Comparison of ENCODE assay signal across 1 cellular context in genomic region chr1:219273088-219273686, GRCh38.
A peak's percentile ranks its signal among the peaks of the same experiment; 100 is the strongest.
TF ChIP-seq lines count a peak whose summit lies in the region.

No MANE protein-coding gene starts in this region.

TF ChIP-seq in HEK293, 187 proteins besides CTCF, POLR2A, EP300 and RAD21 (continued from another document and continues in another):
- TF ChIP-seq BCL6B (tag by site-specific recombination; IDR thresholded peaks at IDR 0.05): peak; percentile 74
- TF ChIP-seq BCL11A (tag by site-specific recombination; IDR thresholded peaks at IDR 0.05; ENCODE audit: low read depth): peak; percentile 66
- peak; percentile 41; the same call in 1 of the 2 replicates for TF ChIP-seq ZNF76 (tag by site-specific recombination; IDR thresholded peaks at IDR 0.05; ENCODE audit: borderline replicate concordance, low read depth)
- TF ChIP-seq ZNF600 (tag by site-specific recombination; IDR thresholded peaks at IDR 0.05): peak; percentile 39; the same call in 1 of the 2 replicates
- TF ChIP-seq ZNF26 (tag by site-specific recombination; IDR thresholded peaks at IDR 0.05): no peak
- TF ChIP-seq ZNF202 (tag by site-specific recombination; IDR thresholded peaks at IDR 0.05; ENCODE audit: borderline replicate concordance): no peak
- no peak for TF ChIP-seq BCL11B (tag by site-specific recombination; IDR thresholded peaks at IDR 0.05; ENCODE audit: low read depth)
- TF ChIP-seq ZXDB (tag by site-specific recombination; IDR thresholded peaks at IDR 0.05): peak; percentile 79
- TF ChIP-seq ZNF398 (tag by site-specific recombination; IDR thresholded peaks at IDR 0.05): peak; percentile 63
- no peak for TF ChIP-seq ZNF433 (tag by site-specific recombination; IDR thresholded peaks at IDR 0.05; ENCODE audit: low read depth)
- TF ChIP-seq HIC1 (tag by site-specific recombination; IDR thresholded peaks at IDR 0.05): peak; percentile 90
- no peak for TF ChIP-seq ZFP3 (tag by site-specific recombination; IDR thresholded peaks at IDR 0.05; ENCODE audit: low read depth)
- TF ChIP-seq OVOL3 (tag by site-specific recombination; IDR thresholded peaks at IDR 0.05): peak; percentile 82; the same call in 1 of the 2 replicates
- no peak for TF ChIP-seq MZF1 (tag by site-specific recombination; IDR thresholded peaks at IDR 0.05; ENCODE audit: borderline replicate concordance)
- TF ChIP-seq ZNF366 (tag by site-specific recombination; conservative IDR thresholded peaks at IDR 0.05): peak; percentile 55
- TF ChIP-seq TSHZ1 (tag by site-specific recombination; IDR thresholded peaks at IDR 0.05; ENCODE audit: borderline replicate concordance): 0 out of 2 replicates have a peak, but pooled peaks have one; percentile 50
- TF ChIP-seq ZFP37 (tag by site-specific recombination; IDR thresholded peaks at IDR 0.05): no peak
- no peak for TF ChIP-seq ZNF362 (tag by site-specific recombination; IDR thresholded peaks at IDR 0.05)
- peak; percentile 69; the same call in 1 of the 2 replicates for TF ChIP-seq ZNF174 (tag by site-specific recombination; IDR thresholded peaks at IDR 0.05)
- no peak for TF ChIP-seq ZNF791 (tag by site-specific recombination; IDR thresholded peaks at IDR 0.05)
- peak; percentile 55; the same call in 1 of the 2 replicates for TF ChIP-seq ZNF184 (tag by site-specific recombination; IDR thresholded peaks at IDR 0.05)
- peak; percentile 92 for TF ChIP-seq INSM2 (tag by site-specific recombination; IDR thresholded peaks at IDR 0.05)
- peak; percentile 95 for TF ChIP-seq PRDM6 (tag by site-specific recombination; IDR thresholded peaks at IDR 0.05)
- TF ChIP-seq ZNF2 (tag by site-specific recombination; IDR thresholded peaks at IDR 0.05): no peak
- TF ChIP-seq ZFP69B (tag by site-specific recombination; IDR thresholded peaks at IDR 0.05): peak; percentile 28; the same call in 1 of the 2 replicates
- TF ChIP-seq KLF8 (tag by site-specific recombination; IDR thresholded peaks at IDR 0.05): peak; percentile 92
- peak; percentile 80 for TF ChIP-seq IKZF3 (tag by site-specific recombination; IDR thresholded peaks at IDR 0.05)
- TF ChIP-seq ZNF146 (tag by site-specific recombination; IDR thresholded peaks at IDR 0.05): peak; percentile 41; the same call in 1 of the 2 replicates
- TF ChIP-seq ZNF248 (tag by site-specific recombination; IDR thresholded peaks at IDR 0.05): no peak
- TF ChIP-seq ZNF692 (tag by site-specific recombination; IDR thresholded peaks at IDR 0.05): peak; percentile 54; the same call in 1 of the 2 replicates
- TF ChIP-seq KLF10 (tag by site-specific recombination; IDR thresholded peaks at IDR 0.05): peak; percentile 87
- TF ChIP-seq ZNF660 (tag by site-specific recombination; IDR thresholded peaks at IDR 0.05): no peak
- peak; percentile 74 for TF ChIP-seq ZNF639 (tag by site-specific recombination; IDR thresholded peaks at IDR 0.05)
- no peak for TF ChIP-seq ZNF585B (tag by site-specific recombination; IDR thresholded peaks at IDR 0.05)
- peak; percentile 95 for TF ChIP-seq GLI2 (tag by site-specific recombination; IDR thresholded peaks at IDR 0.05; ENCODE audit: borderline replicate concordance, low read depth)
- no peak for TF ChIP-seq ZNF114 (tag by site-specific recombination; IDR thresholded peaks at IDR 0.05)
- TF ChIP-seq ZEB2 (tag by site-specific recombination; IDR thresholded peaks at IDR 0.05): peak; percentile 92
- TF ChIP-seq FEZF1 (tag by site-specific recombination; IDR thresholded peaks at IDR 0.05): peak; percentile 93
- TF ChIP-seq ZNF792 (tag by site-specific recombination; IDR thresholded peaks at IDR 0.05): peak; percentile 24; the same call in 1 of the 2 replicates
- peak; percentile 97 for TF ChIP-seq ZNF843 (tag by site-specific recombination; IDR thresholded peaks at IDR 0.05)
- TF ChIP-seq SP3 (tag by site-specific recombination; IDR thresholded peaks at IDR 0.05): 0 out of 2 replicates have a peak, but pooled peaks have one; percentile 28
- TF ChIP-seq ZNF10 (tag by site-specific recombination; IDR thresholded peaks at IDR 0.05): peak; percentile 18; the same call in 1 of the 2 replicates
- peak; percentile 22; the same call in 1 of the 2 replicates for TF ChIP-seq GLIS1 (tag by site-specific recombination; IDR thresholded peaks at IDR 0.05)
- peak; percentile 76 for TF ChIP-seq SP7 (tag by site-specific recombination; IDR thresholded peaks at IDR 0.05)
- peak; percentile 87 for TF ChIP-seq ZSCAN23 (tag by site-specific recombination; IDR thresholded peaks at IDR 0.05)
